ENCODE assay signal across 1 cellular context in the genomic region with DNA sequence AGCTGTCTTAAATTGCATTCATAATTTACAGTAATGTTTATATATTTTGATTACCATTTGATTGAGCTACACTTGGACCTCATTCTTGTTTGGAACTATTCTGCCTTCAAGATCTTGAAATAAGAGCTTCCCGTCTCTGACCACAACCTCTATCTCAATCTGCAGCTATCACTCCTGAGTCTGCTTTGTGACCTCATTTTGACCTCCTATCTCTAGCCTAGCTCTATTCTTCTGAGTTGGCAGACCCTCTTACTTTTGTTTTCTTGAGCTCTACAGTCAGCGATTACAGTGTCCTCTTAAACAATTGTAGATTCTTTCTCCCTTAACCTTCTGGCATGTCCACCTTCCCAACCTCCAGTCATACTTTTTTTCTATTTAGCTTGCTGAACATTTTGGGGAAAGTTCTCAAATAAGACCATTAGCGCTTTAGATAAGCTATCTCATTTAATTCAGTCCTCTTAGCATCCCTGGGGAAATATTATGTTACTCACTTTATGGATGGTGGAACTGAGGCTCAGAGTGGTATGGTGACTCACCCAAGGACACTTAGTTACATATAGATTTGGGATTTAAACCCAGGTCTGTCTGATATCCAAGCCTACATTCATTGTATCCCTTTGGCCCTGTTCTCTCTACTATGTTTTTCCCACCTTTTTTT.
A peak's percentile ranks its signal among the peaks of the same experiment; 100 is the strongest.
TF ChIP-seq lines count a peak whose summit lies in the region.

No MANE protein-coding gene starts in this region.

TF ChIP-seq in K562, 482 proteins besides CTCF, POLR2A, EP300 and RAD21 (continued from another document and continues in another):
- TF ChIP-seq, protein P1, sequence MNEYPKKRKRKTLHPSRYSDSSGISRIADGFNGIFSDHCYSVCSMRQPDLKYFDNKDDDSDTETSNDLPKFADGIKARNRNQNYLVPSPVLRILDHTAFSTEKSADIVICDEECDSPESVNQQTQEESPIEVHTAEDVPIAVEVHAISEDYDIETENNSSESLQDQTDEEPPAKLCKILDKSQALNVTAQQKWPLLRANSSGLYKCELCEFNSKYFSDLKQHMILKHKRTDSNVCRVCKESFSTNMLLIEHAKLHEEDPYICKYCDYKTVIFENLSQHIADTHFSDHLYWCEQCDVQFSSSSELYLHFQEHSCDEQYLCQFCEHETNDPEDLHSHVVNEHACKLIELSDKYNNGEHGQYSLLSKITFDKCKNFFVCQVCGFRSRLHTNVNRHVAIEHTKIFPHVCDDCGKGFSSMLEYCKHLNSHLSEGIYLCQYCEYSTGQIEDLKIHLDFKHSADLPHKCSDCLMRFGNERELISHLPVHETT (CRISPR knock-in tag; conservative IDR thresholded peaks at IDR 0.05 in 1 of 2, IDR thresholded peaks at IDR 0.05 in 1 of 2) = no peak
- TF ChIP-seq, protein P2, sequence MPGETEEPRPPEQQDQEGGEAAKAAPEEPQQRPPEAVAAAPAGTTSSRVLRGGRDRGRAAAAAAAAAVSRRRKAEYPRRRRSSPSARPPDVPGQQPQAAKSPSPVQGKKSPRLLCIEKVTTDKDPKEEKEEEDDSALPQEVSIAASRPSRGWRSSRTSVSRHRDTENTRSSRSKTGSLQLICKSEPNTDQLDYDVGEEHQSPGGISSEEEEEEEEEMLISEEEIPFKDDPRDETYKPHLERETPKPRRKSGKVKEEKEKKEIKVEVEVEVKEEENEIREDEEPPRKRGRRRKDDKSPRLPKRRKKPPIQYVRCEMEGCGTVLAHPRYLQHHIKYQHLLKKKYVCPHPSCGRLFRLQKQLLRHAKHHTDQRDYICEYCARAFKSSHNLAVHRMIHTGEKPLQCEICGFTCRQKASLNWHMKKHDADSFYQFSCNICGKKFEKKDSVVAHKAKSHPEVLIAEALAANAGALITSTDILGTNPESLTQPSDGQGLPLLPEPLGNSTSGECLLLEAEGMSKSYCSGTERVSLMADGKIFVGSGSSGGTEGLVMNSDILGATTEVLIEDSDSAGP (CRISPR knock-in tag; IDR thresholded peaks at IDR 0.05) = no peak
- 0 out of 2 replicates have a peak, but pooled peaks have one; percentile 49 for TF ChIP-seq RNF2 (IDR thresholded peaks at IDR 0.05)
- TF ChIP-seq SMARCC2 (IDR thresholded peaks at IDR 0.05; ENCODE audit: low read depth) = peak; percentile 78
- no peak for TF ChIP-seq ZNF212 (CRISPR knock-in tag; IDR thresholded peaks at IDR 0.05)
- no peak for TF ChIP-seq HDAC6 (IDR thresholded peaks at IDR 0.05; ENCODE audit: low read depth, low read length)
- TF ChIP-seq CBFB (CRISPR knock-in tag; IDR thresholded peaks at IDR 0.05) = no peak
- TF ChIP-seq BRF1 (IDR thresholded peaks at IDR 0.05; ENCODE audit: borderline replicate concordance, extremely low read depth, insufficient read length) = no peak
- no peak for TF ChIP-seq NCOA2 (IDR thresholded peaks at IDR 0.05; ENCODE audit: partially characterized antibody in 2 of 2)
- TF ChIP-seq, protein P3, sequence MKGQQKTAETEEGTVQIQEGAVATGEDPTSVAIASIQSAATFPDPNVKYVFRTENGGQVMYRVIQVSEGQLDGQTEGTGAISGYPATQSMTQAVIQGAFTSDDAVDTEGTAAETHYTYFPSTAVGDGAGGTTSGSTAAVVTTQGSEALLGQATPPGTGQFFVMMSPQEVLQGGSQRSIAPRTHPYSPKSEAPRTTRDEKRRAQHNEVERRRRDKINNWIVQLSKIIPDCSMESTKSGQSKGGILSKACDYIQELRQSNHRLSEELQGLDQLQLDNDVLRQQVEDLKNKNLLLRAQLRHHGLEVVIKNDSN (CRISPR knock-in tag; IDR thresholded peaks at IDR 0.05) = no peak
- no peak for TF ChIP-seq RBM14 (IDR thresholded peaks at IDR 0.05; ENCODE audit: borderline replicate concordance, insufficient read depth, low read depth, low read length)
- no peak for TF ChIP-seq TAF1 (IDR thresholded peaks at IDR 0.05; ENCODE audit: control insufficient read depth, extremely low read depth, insufficient read depth, low read length, severe bottlenecking)
- no peak for TF ChIP-seq RBBP5 (IDR thresholded peaks at IDR 0.05; ENCODE audit: borderline replicate concordance, insufficient read depth, low read length, poor library complexity, severe bottlenecking)
- TF ChIP-seq LEF1 (IDR thresholded peaks at IDR 0.05) = peak; percentile 66; the same call in 1 of the 2 replicates
- no peak for TF ChIP-seq ZNF79 (CRISPR knock-in tag; IDR thresholded peaks at IDR 0.05; ENCODE audit: low read depth)
- 0 out of 2 replicates have a peak, but pooled peaks have one; percentile 41 for TF ChIP-seq NBN (IDR thresholded peaks at IDR 0.05; ENCODE audit: low read depth)
- TF ChIP-seq TCF7L2 (IDR thresholded peaks at IDR 0.05; ENCODE audit: low read depth, low read length) = no peak
- TF ChIP-seq MECOM (CRISPR knock-in tag; IDR thresholded peaks at IDR 0.05) = no peak
- TF ChIP-seq, protein P4, sequence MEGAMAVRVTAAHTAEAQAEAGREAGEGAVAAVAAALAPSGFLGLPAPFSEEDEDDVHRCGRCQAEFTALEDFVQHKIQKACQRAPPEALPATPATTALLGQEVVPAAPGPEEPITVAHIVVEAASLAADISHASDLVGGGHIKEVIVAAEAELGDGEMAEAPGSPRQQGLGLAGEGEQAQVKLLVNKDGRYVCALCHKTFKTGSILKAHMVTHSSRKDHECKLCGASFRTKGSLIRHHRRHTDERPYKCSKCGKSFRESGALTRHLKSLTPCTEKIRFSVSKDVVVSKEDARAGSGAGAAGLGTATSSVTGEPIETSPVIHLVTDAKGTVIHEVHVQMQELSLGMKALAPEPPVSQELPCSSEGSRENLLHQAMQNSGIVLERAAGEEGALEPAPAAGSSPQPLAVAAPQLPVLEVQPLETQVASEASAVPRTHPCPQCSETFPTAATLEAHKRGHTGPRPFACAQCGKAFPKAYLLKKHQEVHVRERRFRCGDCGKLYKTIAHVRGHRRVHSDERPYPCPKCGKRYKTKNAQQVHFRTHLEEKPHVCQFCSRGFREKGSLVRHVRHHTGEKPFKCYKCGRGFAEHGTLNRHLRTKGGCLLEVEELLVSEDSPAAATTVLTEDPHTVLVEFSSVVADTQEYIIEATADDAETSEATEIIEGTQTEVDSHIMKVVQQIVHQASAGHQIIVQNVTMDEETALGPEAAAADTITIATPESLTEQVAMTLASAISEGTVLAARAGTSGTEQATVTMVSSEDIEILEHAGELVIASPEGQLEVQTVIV (CRISPR knock-in tag; IDR thresholded peaks at IDR 0.05; ENCODE audit: borderline replicate concordance) = no peak
- no peak for TF ChIP-seq ZNF586 (CRISPR knock-in tag; conservative IDR thresholded peaks at IDR 0.05)
- no peak for TF ChIP-seq DIDO1 (tag; IDR thresholded peaks at IDR 0.05; ENCODE audit: low read depth)
- no peak for TF ChIP-seq ATF1 (CRISPR knock-in tag; IDR thresholded peaks at IDR 0.05)
- TF ChIP-seq ATF1 (tag; IDR thresholded peaks at IDR 0.05) = no peak
- no peak for TF ChIP-seq SLC30A9 (CRISPR knock-in tag; IDR thresholded peaks at IDR 0.05)
- no peak for TF ChIP-seq ZNF23 (CRISPR knock-in tag; IDR thresholded peaks at IDR 0.05)
- no peak for TF ChIP-seq ZNF354B (CRISPR knock-in tag; IDR thresholded peaks at IDR 0.05)
- no peak for TF ChIP-seq SMARCB1 (IDR thresholded peaks at IDR 0.05; ENCODE audit: insufficient read length, low read depth)
- TF ChIP-seq, protein P5, sequence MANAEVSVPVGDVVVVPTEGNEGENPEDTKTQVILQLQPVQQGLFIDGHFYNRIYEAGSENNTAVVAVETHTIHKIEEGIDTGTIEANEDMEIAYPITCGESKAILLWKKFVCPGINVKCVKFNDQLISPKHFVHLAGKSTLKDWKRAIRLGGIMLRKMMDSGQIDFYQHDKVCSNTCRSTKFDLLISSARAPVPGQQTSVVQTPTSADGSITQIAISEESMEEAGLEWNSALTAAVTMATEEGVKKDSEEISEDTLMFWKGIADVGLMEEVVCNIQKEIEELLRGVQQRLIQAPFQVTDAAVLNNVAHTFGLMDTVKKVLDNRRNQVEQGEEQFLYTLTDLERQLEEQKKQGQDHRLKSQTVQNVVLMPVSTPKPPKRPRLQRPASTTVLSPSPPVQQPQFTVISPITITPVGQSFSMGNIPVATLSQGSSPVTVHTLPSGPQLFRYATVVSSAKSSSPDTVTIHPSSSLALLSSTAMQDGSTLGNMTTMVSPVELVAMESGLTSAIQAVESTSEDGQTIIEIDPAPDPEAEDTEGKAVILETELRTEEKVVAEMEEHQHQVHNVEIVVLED (CRISPR knock-in tag; IDR thresholded peaks at IDR 0.05) = no peak
- TF ChIP-seq, protein P6, sequence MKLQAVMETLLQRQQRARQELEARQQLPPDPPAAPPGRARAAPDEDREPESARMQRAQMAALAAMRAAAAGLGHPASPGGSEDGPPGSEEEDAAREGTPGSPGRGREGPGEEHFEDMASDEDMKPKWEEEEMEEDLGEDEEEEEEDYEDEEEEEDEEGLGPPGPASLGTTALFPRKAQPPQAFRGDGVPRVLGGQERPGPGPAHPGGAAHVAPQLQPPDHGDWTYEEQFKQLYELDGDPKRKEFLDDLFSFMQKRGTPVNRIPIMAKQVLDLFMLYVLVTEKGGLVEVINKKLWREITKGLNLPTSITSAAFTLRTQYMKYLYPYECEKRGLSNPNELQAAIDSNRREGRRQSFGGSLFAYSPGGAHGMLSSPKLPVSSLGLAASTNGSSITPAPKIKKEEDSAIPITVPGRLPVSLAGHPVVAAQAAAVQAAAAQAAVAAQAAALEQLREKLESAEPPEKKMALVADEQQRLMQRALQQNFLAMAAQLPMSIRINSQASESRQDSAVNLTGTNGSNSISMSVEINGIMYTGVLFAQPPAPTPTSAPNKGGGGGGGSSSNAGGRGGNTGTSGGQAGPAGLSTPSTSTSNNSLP (IDR thresholded peaks at IDR 0.05; ENCODE audit: borderline replicate concordance, low read depth, low read length) = peak; percentile 45; the same call in 1 of the 2 replicates
- TF ChIP-seq, protein P7, sequence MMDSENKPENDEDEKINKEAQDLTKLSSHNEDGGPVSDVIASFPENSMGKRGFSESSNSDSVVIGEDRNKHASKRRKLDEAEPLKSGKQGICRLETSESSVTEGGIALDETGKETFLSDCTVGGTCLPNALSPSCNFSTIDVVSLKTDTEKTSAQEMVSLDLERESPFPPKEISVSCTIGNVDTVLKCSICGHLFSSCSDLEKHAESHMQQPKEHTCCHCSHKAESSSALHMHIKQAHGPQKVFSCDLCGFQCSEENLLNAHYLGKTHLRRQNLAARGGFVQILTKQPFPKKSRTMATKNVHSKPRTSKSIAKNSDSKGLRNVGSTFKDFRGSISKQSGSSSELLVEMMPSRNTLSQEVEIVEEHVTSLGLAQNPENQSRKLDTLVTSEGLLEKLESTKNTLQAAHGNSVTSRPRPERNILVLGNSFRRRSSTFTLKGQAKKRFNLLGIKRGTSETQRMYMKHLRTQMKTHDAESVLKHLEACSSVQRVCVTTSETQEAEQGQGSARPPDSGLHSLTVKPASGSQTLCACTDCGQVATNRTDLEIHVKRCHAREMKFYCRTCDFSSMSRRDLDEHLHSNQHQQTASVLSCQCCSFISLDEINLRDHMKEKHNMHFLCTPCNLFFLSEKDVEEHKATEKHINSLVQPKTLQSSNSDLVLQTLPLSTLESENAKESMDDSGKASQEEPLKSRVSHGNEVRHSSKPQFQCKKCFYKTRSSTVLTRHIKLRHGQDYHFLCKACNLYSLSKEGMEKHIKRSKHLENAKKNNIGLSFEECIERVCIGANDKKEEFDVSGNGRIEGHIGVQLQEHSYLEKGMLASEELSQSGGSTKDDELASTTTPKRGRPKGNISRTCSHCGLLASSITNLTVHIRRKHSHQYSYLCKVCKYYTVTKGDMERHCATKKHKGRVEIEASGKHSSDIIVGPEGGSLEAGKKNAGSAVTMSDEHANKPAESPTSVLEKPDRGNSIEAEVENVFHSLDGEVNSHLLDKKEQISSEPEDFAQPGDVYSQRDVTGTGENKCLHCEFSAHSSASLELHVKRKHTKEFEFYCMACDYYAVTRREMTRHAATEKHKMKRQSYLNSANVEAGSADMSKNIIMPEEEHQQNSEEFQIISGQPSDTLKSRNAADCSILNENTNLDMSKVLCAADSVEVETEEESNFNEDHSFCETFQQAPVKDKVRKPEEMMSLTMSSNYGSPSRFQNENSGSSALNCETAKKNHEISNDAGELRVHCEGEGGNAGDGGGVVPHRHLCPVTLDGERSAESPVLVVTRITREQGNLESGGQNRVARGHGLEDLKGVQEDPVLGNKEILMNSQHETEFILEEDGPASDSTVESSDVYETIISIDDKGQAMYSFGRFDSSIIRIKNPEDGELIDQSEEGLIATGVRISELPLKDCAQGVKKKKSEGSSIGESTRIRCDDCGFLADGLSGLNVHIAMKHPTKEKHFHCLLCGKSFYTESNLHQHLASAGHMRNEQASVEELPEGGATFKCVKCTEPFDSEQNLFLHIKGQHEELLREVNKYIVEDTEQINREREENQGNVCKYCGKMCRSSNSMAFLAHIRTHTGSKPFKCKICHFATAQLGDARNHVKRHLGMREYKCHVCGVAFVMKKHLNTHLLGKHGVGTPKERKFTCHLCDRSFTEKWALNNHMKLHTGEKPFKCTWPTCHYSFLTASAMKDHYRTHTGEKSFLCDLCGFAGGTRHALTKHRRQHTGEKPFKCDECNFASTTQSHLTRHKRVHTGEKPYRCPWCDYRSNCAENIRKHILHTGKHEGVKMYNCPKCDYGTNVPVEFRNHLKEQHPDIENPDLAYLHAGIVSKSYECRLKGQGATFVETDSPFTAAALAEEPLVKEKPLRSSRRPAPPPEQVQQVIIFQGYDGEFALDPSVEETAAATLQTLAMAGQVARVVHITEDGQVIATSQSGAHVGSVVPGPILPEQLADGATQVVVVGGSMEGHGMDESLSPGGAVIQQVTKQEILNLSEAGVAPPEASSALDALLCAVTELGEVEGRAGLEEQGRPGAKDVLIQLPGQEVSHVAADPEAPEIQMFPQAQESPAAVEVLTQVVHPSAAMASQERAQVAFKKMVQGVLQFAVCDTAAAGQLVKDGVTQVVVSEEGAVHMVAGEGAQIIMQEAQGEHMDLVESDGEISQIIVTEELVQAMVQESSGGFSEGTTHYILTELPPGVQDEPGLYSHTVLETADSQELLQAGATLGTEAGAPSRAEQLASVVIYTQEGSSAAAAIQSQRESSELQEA (IDR thresholded peaks at IDR 0.05; ENCODE audit: low read depth) = no peak
- no peak for TF ChIP-seq PTTG1 (tag; IDR thresholded peaks at IDR 0.05; ENCODE audit: low read depth)
- TF ChIP-seq RBM17 (IDR thresholded peaks at IDR 0.05; ENCODE audit: borderline replicate concordance, low read depth, low read length) = no peak
- TF ChIP-seq ZNF282 (CRISPR knock-in tag; IDR thresholded peaks at IDR 0.05) = no peak
- no peak for TF ChIP-seq U2AF1 (optimal IDR thresholded peaks at IDR 0.05; ENCODE audit: low read depth, low read length)
- TF ChIP-seq, protein P8, sequence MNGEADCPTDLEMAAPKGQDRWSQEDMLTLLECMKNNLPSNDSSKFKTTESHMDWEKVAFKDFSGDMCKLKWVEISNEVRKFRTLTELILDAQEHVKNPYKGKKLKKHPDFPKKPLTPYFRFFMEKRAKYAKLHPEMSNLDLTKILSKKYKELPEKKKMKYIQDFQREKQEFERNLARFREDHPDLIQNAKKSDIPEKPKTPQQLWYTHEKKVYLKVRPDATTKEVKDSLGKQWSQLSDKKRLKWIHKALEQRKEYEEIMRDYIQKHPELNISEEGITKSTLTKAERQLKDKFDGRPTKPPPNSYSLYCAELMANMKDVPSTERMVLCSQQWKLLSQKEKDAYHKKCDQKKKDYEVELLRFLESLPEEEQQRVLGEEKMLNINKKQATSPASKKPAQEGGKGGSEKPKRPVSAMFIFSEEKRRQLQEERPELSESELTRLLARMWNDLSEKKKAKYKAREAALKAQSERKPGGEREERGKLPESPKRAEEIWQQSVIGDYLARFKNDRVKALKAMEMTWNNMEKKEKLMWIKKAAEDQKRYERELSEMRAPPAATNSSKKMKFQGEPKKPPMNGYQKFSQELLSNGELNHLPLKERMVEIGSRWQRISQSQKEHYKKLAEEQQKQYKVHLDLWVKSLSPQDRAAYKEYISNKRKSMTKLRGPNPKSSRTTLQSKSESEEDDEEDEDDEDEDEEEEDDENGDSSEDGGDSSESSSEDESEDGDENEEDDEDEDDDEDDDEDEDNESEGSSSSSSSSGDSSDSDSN (IDR thresholded peaks at IDR 0.05; ENCODE audit: borderline replicate concordance in 1 of 2, low read depth in 2 of 2, low read length in 2 of 2) = no peak
- TF ChIP-seq ZNF24 (IDR thresholded peaks at IDR 0.05) = no peak
